Comparison of ENCODE assay signal across 1 cellular context in genomic region chr7:6590645-6591110, GRCh38.
TF ChIP-seq lines count a peak whose summit lies in the region.

No MANE protein-coding gene starts in this region.

TF ChIP-seq in HepG2, 621 proteins besides CTCF, POLR2A, EP300 and RAD21:
- TF ChIP-seq ZNF501 (CRISPR knock-in tag; IDR thresholded peaks at IDR 0.05) (peak; percentile 49; the same call in 1 of the 2 replicates), ZNF350 (CRISPR knock-in tag; IDR thresholded peaks at IDR 0.05; ENCODE audit: borderline replicate concordance, low read depth) (0 out of 2 replicates have a peak, but pooled peaks have one; percentile 61), STAG1 (CRISPR knock-in tag; IDR thresholded peaks at IDR 0.05) (0 out of 2 replicates have a peak, but pooled peaks have one; percentile 17), ZNF547 (CRISPR knock-in tag; IDR thresholded peaks at IDR 0.05) (0 out of 2 replicates have a peak, but pooled peaks have one; percentile 15), TERF1 (CRISPR knock-in tag; IDR thresholded peaks at IDR 0.05) (no peak), FOSL1 (CRISPR knock-in tag; IDR thresholded peaks at IDR 0.05; ENCODE audit: borderline replicate concordance) (no peak), ZNF329 (CRISPR knock-in tag; IDR thresholded peaks at IDR 0.05; ENCODE audit: low read depth) (no peak), ZNF782 (CRISPR knock-in tag; IDR thresholded peaks at IDR 0.05; ENCODE audit: borderline replicate concordance) (0 out of 2 replicates have a peak, but pooled peaks have one; percentile 17), CEBPB (IDR thresholded peaks at IDR 0.05; ENCODE audit: borderline replicate concordance, low read depth, low read length) (peak; percentile 19; the same call in 1 of the 2 replicates), ZNF878 (CRISPR knock-in tag; IDR thresholded peaks at IDR 0.05) (no peak), ZBTB26 (CRISPR knock-in tag; IDR thresholded peaks at IDR 0.05; ENCODE audit: borderline replicate concordance) (no peak), ZNF598 (CRISPR knock-in tag; IDR thresholded peaks at IDR 0.05; ENCODE audit: borderline replicate concordance) (peak; percentile 71; the same call in 1 of the 2 replicates), ZNF362 (CRISPR knock-in tag; IDR thresholded peaks at IDR 0.05; ENCODE audit: borderline replicate concordance) (0 out of 2 replicates have a peak, but pooled peaks have one; percentile 32), ARNTL (CRISPR knock-in tag; IDR thresholded peaks at IDR 0.05) (0 out of 2 replicates have a peak, but pooled peaks have one; percentile 9), ZNF121 (CRISPR knock-in tag; IDR thresholded peaks at IDR 0.05) (peak; percentile 22; the same call in 1 of the 2 replicates), ZNF569 (CRISPR knock-in tag; IDR thresholded peaks at IDR 0.05; ENCODE audit: borderline replicate concordance) (0 out of 2 replicates have a peak, but pooled peaks have one; percentile 62), SATB2 (CRISPR knock-in tag; IDR thresholded peaks at IDR 0.05) (0 out of 2 replicates have a peak, but pooled peaks have one; percentile 3), ZNF672 (CRISPR knock-in tag; IDR thresholded peaks at IDR 0.05) (no peak), POGZ (CRISPR knock-in tag; IDR thresholded peaks at IDR 0.05) (0 out of 2 replicates have a peak, but pooled peaks have one; percentile 0)
